ENCODE assay signal across 8 cellular contexts in the genomic region with DNA sequence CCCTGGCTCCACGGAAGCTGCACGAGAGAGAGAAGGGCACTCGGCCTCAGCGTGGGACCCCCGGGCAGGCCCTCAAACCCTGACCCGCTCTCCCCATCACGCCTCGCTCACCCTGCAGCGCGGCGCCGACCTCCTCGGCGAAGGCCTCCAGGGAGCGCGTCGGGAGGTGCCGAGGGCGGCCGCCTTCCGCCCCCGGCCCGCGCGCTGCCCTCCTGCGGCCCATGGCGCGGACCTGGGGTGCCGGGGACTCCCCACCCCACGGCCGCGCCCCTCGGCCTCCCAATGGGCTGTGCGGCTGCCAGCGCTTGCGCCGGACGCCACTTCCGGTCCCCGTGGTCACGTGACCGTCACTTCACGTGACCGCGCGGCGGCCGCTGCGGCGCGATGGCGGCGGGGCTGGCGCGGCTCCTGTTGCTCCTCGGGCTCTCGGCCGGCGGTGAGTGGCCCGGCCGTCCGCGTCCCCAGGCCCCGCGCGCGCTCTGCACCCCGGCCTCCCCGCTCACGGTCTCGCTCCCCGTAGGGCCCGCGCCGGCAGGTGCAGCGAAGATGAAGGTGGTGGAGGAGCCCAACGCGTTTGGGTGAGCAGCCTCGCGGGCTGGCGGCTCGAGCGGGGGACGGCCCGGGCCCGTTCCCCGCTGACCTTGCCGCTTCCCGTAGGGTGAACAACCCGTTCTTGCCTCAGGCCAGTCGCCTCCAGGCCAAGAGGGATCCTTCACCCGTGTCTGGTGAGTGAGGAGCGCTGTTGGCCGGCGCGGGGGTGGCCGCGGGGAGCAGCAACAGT. TPM values are rescaled to one million over a fixed set of nuclear protein-coding genes. Genes with fewer than 3 reads are reported as not detected.
DNase-seq lines count a peak whose midpoint lies in the region; ATAC-seq and TF ChIP-seq lines count a peak whose summit lies in the region.

Gene GNPTG (plus strand): TSS at position 350 of the 781 bp plus-strand sequence. CDS start 35 bp downstream, at position 385.
Gene TSR3 (minus strand): TSS at position 297 of the 781 bp plus-strand sequence. CDS start 74 bp downstream, at position 223.

- H3K79me2 ChIP-seq in fibroblast of lung (ENCODE audit: control insufficient read depth, insufficient read depth, low read length) = peaks cover 57% of the 10 kb centered on the region

- H3K36me3 ChIP-seq in Panc1 (ENCODE audit: control insufficient read depth, insufficient read depth, low read length) (peaks cover 8% of the 10 kb centered on the region; the same call in 1 of the 2 replicates), fibroblast of lung (ENCODE audit: control insufficient read depth, insufficient read depth, low read length) (peaks cover 15% of the 10 kb centered on the region)

- ATAC-seq in GM19467 (IDR thresholded peaks at IDR 0.05; ENCODE audit: unreplicated experiment) = peak; percentile 67
- ATAC-seq in Panc1 = peak; percentile 84
- ATAC-seq in naive thymus-derived CD8-positive, alpha-beta T cell = peak; percentile 85 to 89
- ATAC-seq in stimulated activated memory B cell treated with anti-CD40 and anti-IgM and Interleukin-4, amounts not matched to agents 10 μg/mL and 1 μg/mL and 100 μg/mL, for 72 hours = peak; percentile 91

- no peaks in the 10 kb centered on the region for H4K20me1 ChIP-seq in fibroblast of lung (ENCODE audit: control insufficient read depth, extremely low read depth, insufficient read depth, low read length)

- peak within 1 kb of the TSS; percentile 86 to 94 for H3K4me3 ChIP-seq in Panc1 (ENCODE audit: low read depth in 2 of 2, low read length in 2 of 2)
- H3K4me3 ChIP-seq in fibroblast of lung (replicated peaks in 1 of 4; ENCODE audit: control extremely low read depth in 1 of 4, insufficient read depth in 1 of 4, low read depth in 3 of 4, low read length in 4 of 4) = peak within 1 kb of the TSS; percentile 78 to 99 (median 96)

- CTCF ChIA-PET in Panc1 (lab: Charles Lee) = no interaction called here

- peaks cover 0 to 2% (median 0%) of the 10 kb centered on the region in 9 donors for H3K9me3 Mint-ChIP-seq in naive thymus-derived CD8-positive, alpha-beta T cell
- no peaks in the 10 kb centered on the region for H3K9me3 Mint-ChIP-seq in stimulated activated memory B cell treated with anti-CD40 and anti-IgM and Interleukin-4, amounts not matched to agents 10 μg/mL and 1 μg/mL and 100 μg/mL, for 72 hours

- in situ Hi-C loops in Caki2 (cut with HindIII; ENCODE audit: low pct_unique_long_range_greater_than_20kb, low sequenced_read_pairs) = no loop called here
- in situ Hi-C loops in Panc1 (cut with HindIII; ENCODE audit: low pct_unique_long_range_greater_than_20kb, low sequenced_read_pairs) = no loop called here

- peak within 1 kb of the TSS; percentile 73 to 91 (median 86) for H3K4me3 Mint-ChIP-seq in naive thymus-derived CD8-positive, alpha-beta T cell
- peak within 1 kb of the TSS; percentile 85 for H3K4me3 Mint-ChIP-seq in stimulated activated memory B cell treated with anti-CD40 and anti-IgM and Interleukin-4, amounts not matched to agents 10 μg/mL and 1 μg/mL and 100 μg/mL, for 72 hours

- POLR2A ChIA-PET in Panc1 (lab: Charles Lee) = no interaction called here
- POLR2A ChIA-PET in naive thymus-derived CD8-positive, alpha-beta T cell (lab: Charles Lee) = interaction anchor here (0.7 to 1.2 kb wide), 5 partner anchors 9 to 46 kb away, joined by 3 to 11 read pairs (median 3); partner anchors contain the start of gene UBE2I

- peak within 1 kb of the TSS; percentile 74 to 90 (median 82) for H3K27ac Mint-ChIP-seq in naive thymus-derived CD8-positive, alpha-beta T cell
- H3K27ac Mint-ChIP-seq in stimulated activated memory B cell treated with anti-CD40 and anti-IgM and Interleukin-4, amounts not matched to agents 10 μg/mL and 1 μg/mL and 100 μg/mL, for 72 hours = peak within 1 kb of the TSS; percentile 71

- H3K4me2 ChIP-seq in fibroblast of lung (ENCODE audit: extremely low read depth, insufficient read depth, low read length) = peak within 1 kb of the TSS; percentile 87

- peaks cover 16 to 44% (median 37%) of the 10 kb centered on the region in 4 donors for H3K4me1 Mint-ChIP-seq in naive thymus-derived CD8-positive, alpha-beta T cell
- H3K4me1 Mint-ChIP-seq in stimulated activated memory B cell treated with anti-CD40 and anti-IgM and Interleukin-4, amounts not matched to agents 10 μg/mL and 1 μg/mL and 100 μg/mL, for 72 hours = peaks cover 65% of the 10 kb centered on the region

- no peaks in the 10 kb centered on the region for H3K27me3 Mint-ChIP-seq in naive thymus-derived CD8-positive, alpha-beta T cell
- no peaks in the 10 kb centered on the region for H3K27me3 Mint-ChIP-seq in stimulated activated memory B cell treated with anti-CD40 and anti-IgM and Interleukin-4, amounts not matched to agents 10 μg/mL and 1 μg/mL and 100 μg/mL, for 72 hours

- H3K9ac ChIP-seq in fibroblast of lung (ENCODE audit: insufficient read depth, low read length) = peak within 1 kb of the TSS; percentile 82

- H3K27ac ChIP-seq in Panc1 (ENCODE audit: low read length) (peak within 1 kb of the TSS; percentile 78), fibroblast of lung (ENCODE audit: insufficient read depth, low read length) (peak within 1 kb of the TSS; percentile 63)

- H3K4me1 ChIP-seq in Panc1 (ENCODE audit: control insufficient read depth, insufficient read depth, low read length) (peaks cover 22% of the 10 kb centered on the region), fibroblast of lung (ENCODE audit: control insufficient read depth, extremely low read depth, insufficient read depth, low read length) (peaks cover 5% of the 10 kb centered on the region)

- H3K9me3 ChIP-seq in Panc1 (ENCODE audit: control insufficient read depth, insufficient read depth, low read depth, low read length) (no peaks in the 10 kb centered on the region), fibroblast of lung (ENCODE audit: control insufficient read depth, insufficient read depth, low read depth, low read length) (no peaks in the 10 kb centered on the region)

- no peaks in the 10 kb centered on the region for H3K27me3 ChIP-seq in Panc1 (ENCODE audit: control insufficient read depth, insufficient read depth, low read length)
- no peaks in the 10 kb centered on the region for H3K27me3 ChIP-seq in fibroblast of lung (ENCODE audit: control insufficient read depth, insufficient read depth, low read length)

- H2AFZ ChIP-seq in fibroblast of lung (ENCODE audit: low read length) = peak within 1 kb of the TSS; percentile 65

- peak; percentile 83 for DNase-seq in Caki2 (ENCODE audit: low read depth)
- DNase-seq in HT-29 (ENCODE audit: low spot score) = peak; percentile 84
- DNase-seq in Panc1 (ENCODE audit: low read depth, low spot score) = no peak
- DNase-seq in activated T-helper 1 cell treated with anti-CD3 and anti-CD28 coated beads, Interleukin-2, amount 50 U/mL, for 16 hours (ENCODE audit: low read depth in 1 of 2, low spot score in 1 of 2) = peak; percentile 61 to 78
- DNase-seq in fibroblast of lung (ENCODE audit: low read depth in 2 of 2) = peak; percentile 84 to 89
- peak; percentile 75 to 92 (median 86) for DNase-seq in naive thymus-derived CD8-positive, alpha-beta T cell

- no TSS peak for BruUV-seq in Panc1 (replicated peaks; lab: Mats Ljungman, UMichigan)

- intact Hi-C loops in Panc1 (cut with micrococcal nuclease; ENCODE audit: unreplicated experiment) = no loop called here

- H3K36me3 Mint-ChIP-seq in naive thymus-derived CD8-positive, alpha-beta T cell = peaks cover 0 to 11% (median 0%) of the 10 kb centered on the region in 3 donors
- H3K36me3 Mint-ChIP-seq in stimulated activated memory B cell treated with anti-CD40 and anti-IgM and Interleukin-4, amounts not matched to agents 10 μg/mL and 1 μg/mL and 100 μg/mL, for 72 hours = peaks cover 25% of the 10 kb centered on the region

- TF ChIP-seq CTCF in Panc1 (IDR thresholded peaks at IDR 0.05) (no peak), fibroblast of lung (conservative IDR thresholded peaks at IDR 0.05 in 1 of 2, IDR thresholded peaks at IDR 0.05 in 1 of 2; ENCODE audit: low read depth in 1 of 2, low read length in 2 of 2) (no peak)

RNA-seq across cellular contexts. Expression of gene GNPTG, which starts in this region (rescaled TPM):
- total RNA-seq in Caki2 (2014; rRNA removed; shearing (Covaris generic); ENCODE audit: low replicate concordance) = 81.0 and 93.5 TPM in 2 replicates
- total RNA-seq in HT-29 (2014; rRNA removed; shearing (Covaris generic)) = 46.6 and 50.9 TPM in 2 replicates
- total RNA-seq in Panc1 (2021; ENCODE audit: unreplicated experiment) = 62.5 TPM
- polyA plus RNA-seq in Panc1 (2012; ENCODE audit: insufficient read length) = 83.3 TPM
- 38.8 and 40.8 TPM in 2 replicates for total RNA-seq in fibroblast of lung
- 43.2 and 44.6 TPM in 2 replicates for polyA plus RNA-seq in fibroblast of lung
- 39.7 and 43.4 TPM in 2 replicates for polyA plus RNA-seq in fibroblast of lung (2012)
- 12.8 and 47.4 TPM in 2 replicates for polyA minus RNA-seq in fibroblast of lung (ENCODE audit: low replicate concordance)
- 10 to 100 TPM; 56.9 to 65.2 TPM for total RNA-seq in naive thymus-derived CD8-positive, alpha-beta T cell
- 10 to 100 TPM; 44.4 to 57.8 (median 56.6) TPM for polyA plus RNA-seq in naive thymus-derived CD8-positive, alpha-beta T cell

RNA-seq across cellular contexts. Expression of gene TSR3, which starts in this region (rescaled TPM):
- total RNA-seq in Caki2 (2014; rRNA removed; shearing (Covaris generic); ENCODE audit: low replicate concordance) = 208 and 278 TPM in 2 replicates
- total RNA-seq in HT-29 (2014; rRNA removed; shearing (Covaris generic)) = 155 and 181 TPM in 2 replicates
- total RNA-seq in Panc1 (2021; ENCODE audit: unreplicated experiment) (89.7 TPM), fibroblast of lung (74.7 and 77.6 TPM in 2 replicates)
- 149 TPM for polyA plus RNA-seq in Panc1 (2012; ENCODE audit: insufficient read length)
- polyA plus RNA-seq in fibroblast of lung = 36.2 and 41.9 TPM in 2 replicates
- polyA plus RNA-seq in fibroblast of lung (2012) = 65.9 and 94.7 TPM in 2 replicates
- 23.6 and 25.5 TPM in 2 replicates for polyA minus RNA-seq in fibroblast of lung (ENCODE audit: low replicate concordance)
- total RNA-seq in naive thymus-derived CD8-positive, alpha-beta T cell = 10 to 100 TPM; 37.1 to 41.2 TPM
- polyA plus RNA-seq in naive thymus-derived CD8-positive, alpha-beta T cell = 10 to 100 TPM; 88.8 to 99.4 (median 96.3) TPM
